Comparison of ENCODE assay signal across 8 cellular contexts in the genomic region with DNA sequence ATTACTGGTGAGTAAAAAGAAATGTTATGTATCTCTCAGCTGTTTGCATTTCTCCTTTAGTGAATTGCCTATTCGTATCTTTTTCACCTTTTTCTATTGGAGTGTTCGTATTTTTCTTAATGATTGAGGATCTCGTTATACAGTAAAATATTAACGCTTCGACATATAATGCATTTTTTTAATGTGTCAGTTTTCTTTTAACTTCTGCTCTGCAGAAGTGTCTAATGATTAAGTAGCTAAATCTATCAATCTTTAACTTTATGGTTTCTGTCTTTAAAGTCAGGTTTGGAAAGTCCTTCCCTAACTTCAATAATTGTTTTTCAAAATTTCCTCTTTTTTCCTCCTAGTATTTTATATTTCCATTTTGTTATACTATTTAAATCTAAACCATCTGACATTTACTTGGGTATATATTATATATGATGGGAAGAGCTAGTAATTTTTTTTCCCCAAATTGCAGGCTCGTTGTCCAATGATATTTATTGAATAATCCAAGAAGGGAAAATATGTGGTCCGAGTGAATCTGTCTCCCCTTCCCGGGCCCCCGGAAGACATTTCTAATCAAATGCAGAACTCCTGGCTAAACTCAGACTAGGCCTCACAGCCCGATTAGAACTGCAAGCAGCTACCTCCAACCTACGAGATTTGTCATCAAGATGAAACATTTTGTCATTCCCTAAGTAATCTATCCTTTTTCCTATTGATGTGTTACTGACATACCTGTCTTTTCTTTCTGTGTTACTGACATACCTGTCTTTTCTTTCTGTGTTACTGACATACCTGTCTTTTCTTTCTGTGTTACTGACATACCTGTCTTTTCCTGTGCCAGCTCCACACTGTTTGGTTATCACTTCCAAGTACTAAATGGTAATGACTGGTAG. TPM values are rescaled to one million over a fixed set of nuclear protein-coding genes. Genes with fewer than 3 reads are reported as not detected.
A peak's percentile ranks its signal among the peaks of the same experiment; 100 is the strongest.
DNase-seq lines count a peak whose midpoint lies in the region; ATAC-seq and FAIRE-seq lines count a peak whose summit lies in the region.

No MANE protein-coding gene starts in this region.

- H3K4me3 ChIP-seq in SK-N-MC (peak overlapping the region; percentile 61), duodenal mucosa (ENCODE audit: low read depth in 1 of 2, low read length in 2 of 2) (peak overlapping the region; percentile 16 to 28), neuronal stem cell (ENCODE audit: low read length in 2 of 2) (peak overlapping the region in 1 of 2 donors; percentile 39)

- no CpG with 5 or more reads among the region's 11 CpGs for WGBS in neuronal stem cell (ENCODE audit: extremely low coverage in 2 of 2, insufficient read length in 2 of 2, insufficient replicate concordance in 1 of 2), 2 donors

- no peak overlapping the region for H3K4ac ChIP-seq in neuronal stem cell (ENCODE audit: low read length)

- H2BK12ac ChIP-seq in neuronal stem cell (ENCODE audit: low read length), result no peak overlapping the region

- H3K36me3 Mint-ChIP-seq in activated T-cell treated with anti-CD3 and anti-CD28 coated beads, Interleukin-2, amount 50 U/mL, for 24 hours (ENCODE audit: low read depth), result no peaks in the 10 kb centered on the region

- H3K9ac ChIP-seq in SK-N-MC (ENCODE audit: insufficient read length) (peak overlapping the region; percentile 68), duodenal mucosa (ENCODE audit: low read depth in 1 of 2, low read length in 2 of 2) (no peak overlapping the region), neuronal stem cell (ENCODE audit: low read depth, low read length, poor library complexity) (no peak overlapping the region)

- H2BK15ac ChIP-seq in neuronal stem cell (ENCODE audit: low read length), result no peak overlapping the region

- H2BK120ac ChIP-seq in neuronal stem cell (ENCODE audit: low read depth, low read length), result no peak overlapping the region

- peak overlapping the region; percentile 89 for H2AFZ ChIP-seq in neuronal stem cell (ENCODE audit: low read length)

- H3K4me3 Mint-ChIP-seq in activated T-cell treated with anti-CD3 and anti-CD28 coated beads, Interleukin-2, amount 50 U/mL, for 24 hours, result peak overlapping the region; percentile 72

- H3K9me3 Mint-ChIP-seq in activated T-cell treated with anti-CD3 and anti-CD28 coated beads, Interleukin-2, amount 50 U/mL, for 24 hours, result no peaks in the 10 kb centered on the region

- H2BK5ac ChIP-seq in neuronal stem cell (ENCODE audit: low read length), result no peak overlapping the region

- no peak for ATAC-seq in HG02763 (IDR thresholded peaks at IDR 0.05; ENCODE audit: unreplicated experiment)

- FAIRE-seq in GM19239 (lab: Jason Lieb, UNC), result no peak

- no peaks in the 10 kb centered on the region for H3K27me3 ChIP-seq in duodenal mucosa (ENCODE audit: control insufficient read depth in 1 of 2, insufficient read depth in 2 of 2, low read length in 2 of 2)
- no peaks in the 10 kb centered on the region for H3K27me3 ChIP-seq in neuronal stem cell (ENCODE audit: control insufficient read depth in 3 of 3, insufficient read depth in 3 of 3, low read depth in 1 of 3, low read length in 3 of 3)

- peaks cover 56% of the 10 kb centered on the region for H3K4me1 Mint-ChIP-seq in activated T-cell treated with anti-CD3 and anti-CD28 coated beads, Interleukin-2, amount 50 U/mL, for 24 hours (ENCODE audit: low read depth)

- no peaks in the 10 kb centered on the region for H3K79me1 ChIP-seq in neuronal stem cell (ENCODE audit: low read depth, low read length)

- peak overlapping the region; percentile 85 for H3K27ac ChIP-seq in SK-N-MC
- H3K27ac ChIP-seq in duodenal mucosa (ENCODE audit: low read depth, low read length), result peak overlapping the region; percentile 20
- no peak overlapping the region for H3K27ac ChIP-seq in neuronal stem cell (replicated peaks; ENCODE audit: low read length)

- no peak overlapping the region for H3K18ac ChIP-seq in neuronal stem cell (ENCODE audit: low read length)

- H2AK5ac ChIP-seq in neuronal stem cell (ENCODE audit: low read depth, low read length), result no peak overlapping the region

- no peak overlapping the region for H3K23ac ChIP-seq in neuronal stem cell (ENCODE audit: low read depth, low read length, poor library complexity)

- peak overlapping the region; percentile 96 for H3K27ac Mint-ChIP-seq in activated T-cell treated with anti-CD3 and anti-CD28 coated beads, Interleukin-2, amount 50 U/mL, for 24 hours

- no peak overlapping the region for H3K4me2 ChIP-seq in neuronal stem cell (ENCODE audit: insufficient read depth, low read length, poor library complexity, severe bottlenecking)

- H3K27me3 Mint-ChIP-seq in activated T-cell treated with anti-CD3 and anti-CD28 coated beads, Interleukin-2, amount 50 U/mL, for 24 hours, result no peaks in the 10 kb centered on the region

- DNase-seq in activated T-cell treated with anti-CD3 and anti-CD28 coated beads, Interleukin-2, amount 50 U/mL, for 24 hours, result peak; percentile 44
- no peak for DNase-seq in activated T-cell treated with anti-CD3 and anti-CD28 coated beads for 4 hours
- no peak for DNase-seq in SK-N-MC (ENCODE audit: low read depth, low spot score)
- no peak for DNase-seq in neuronal stem cell (ENCODE audit: low spot score)
- no peak for DNase-seq in GM19239 (ENCODE audit: insufficient read length, low spot score)
- DNase-seq in NCI-H2107 (lab: John Stamatoyannopoulos, UW), result no peak

- H3K36me3 ChIP-seq in SK-N-MC (ENCODE audit: insufficient read depth, low read length) (no peaks in the 10 kb centered on the region), duodenal mucosa (ENCODE audit: control insufficient read depth in 1 of 2, insufficient read depth in 2 of 2, low read length in 2 of 2) (no peaks in the 10 kb centered on the region), neuronal stem cell (replicated peaks in 1 of 2; ENCODE audit: control insufficient read depth in 2 of 2, insufficient read depth in 2 of 2, low read length in 2 of 2) (no peaks in the 10 kb centered on the region)

- peaks cover 15 to 26% of the 10 kb centered on the region in 2 donors for H3K4me1 ChIP-seq in duodenal mucosa (ENCODE audit: control insufficient read depth in 1 of 2, insufficient read depth in 2 of 2, low read length in 2 of 2)
- H3K4me1 ChIP-seq in neuronal stem cell (ENCODE audit: control insufficient read depth in 2 of 2, insufficient read depth in 1 of 2, low read depth in 1 of 2, low read length in 2 of 2), result peaks cover 8 to 18% of the 10 kb centered on the region in 2 donors

- no peak overlapping the region for H4K91ac ChIP-seq in neuronal stem cell (ENCODE audit: low read depth, low read length, poor library complexity)

- no peak overlapping the region for H4K8ac ChIP-seq in neuronal stem cell (ENCODE audit: low read depth, low read length)

- H3K9me3 ChIP-seq in SK-N-MC (ENCODE audit: low read depth, low read length) (no peaks in the 10 kb centered on the region), duodenal mucosa (ENCODE audit: control insufficient read depth in 1 of 2, low read length in 2 of 2) (no peaks in the 10 kb centered on the region), neuronal stem cell (replicated peaks in 1 of 2; ENCODE audit: control insufficient read depth in 2 of 2, insufficient read depth in 1 of 2, low read depth in 1 of 2, low read length in 2 of 2) (no peaks in the 10 kb centered on the region)

- no peak overlapping the region for H3K14ac ChIP-seq in neuronal stem cell (ENCODE audit: low read length)

RNA-seq across cellular contexts. Expression of gene PCBP1, which starts 17.2 kb away (rescaled TPM):
- 359 TPM for polyA plus RNA-seq in neuronal stem cell (2013, experiment 1 of 2)
- polyA plus RNA-seq in neuronal stem cell (2013, experiment 2 of 2), result 357 TPM
